28 cellular contexts compared by ENCODE assay signal in genomic region chr2:8399731-8400130, GRCh38.
"Had no signal": no experiment of that assay in that cellular context is flagged by ENCODE, and none has a peak within 500 bp of the region (broad histone marks: within the 10 kb centered on the region; RNA-seq: fewer than 3 reads in every experiment).

No MANE protein-coding gene starts in this region.

- DNase-seq: activated effector memory CD4-positive, alpha-beta T cell treated with anti-CD3 and anti-CD28 coated beads, Interleukin-2, amount 50 U/mL, for 16 hours; activated effector memory CD4-positive, alpha-beta T cell treated with Interleukin-2 at 50 U/mL for 16 hours; activated gamma-delta T cell; activated gamma-delta T cell treated with Interleukin-2 at 50 U/mL for 16 hours; activated naive CD4-positive, alpha-beta T cell; activated naive CD4-positive, alpha-beta T cell treated with anti-CD3 and anti-CD28 coated beads for 36 hours; activated naive CD4-positive, alpha-beta T cell treated with anti-CD3 and anti-CD28 coated beads, Interleukin-2, amount 10 ng/mL, durations not matched to agents 7 days and 5 days; activated naive CD4-positive, alpha-beta T cell treated with anti-CD3 and anti-CD28 coated beads, Interleukin-2, amount 50 U/mL, for 16 hours; activated naive CD4-positive, alpha-beta T cell treated with Interleukin-2 at 50 U/mL for 16 hours; activated naive CD8-positive, alpha-beta T cell treated with anti-CD3 and anti-CD28 coated beads for 36 hours; activated naive CD8-positive, alpha-beta T cell treated with anti-CD3 and anti-CD28 coated beads, Interleukin-2, amount 10 ng/mL, durations not matched to agents 7 days and 5 days; activated naive CD8-positive, alpha-beta T cell treated with anti-CD3 and anti-CD28 coated beads, Interleukin-2, amount 50 U/mL, for 24 hours; activated T-cell treated with anti-CD3 and anti-CD28 coated beads, Interleukin-2, amount 50 U/mL, for 24 hours; activated T-cell treated with anti-CD3 and anti-CD28 coated beads, Interleukin-2, amount 50 U/mL, for 4 hours; activated T-cell treated with anti-CD3 and anti-CD28 coated beads, Interleukin-2, amount 50 U/mL, for 48 hours; activated T-cell treated with anti-CD3 and anti-CD28 coated beads, Interleukin-2, amount 50 U/mL, for 72 hours; adrenal gland; amniotic stem cell; amygdala; anterior cingulate cortex; aorta; body of pancreas; brain microvascular endothelial cell; caudate nucleus; central memory CD4-positive, alpha-beta T cell; cerebellar nuclear complex had no signal

- ATAC-seq: activated naive CD4-positive, alpha-beta T cell treated with anti-CD3 and anti-CD28 coated beads, Interleukin-2, amount 50 U/mL, for 72 hours; activated naive CD8-positive, alpha-beta T cell treated with anti-CD3 and anti-CD28 coated beads, Interleukin-2, amount 50 U/mL, for 24 hours; activated T-cell treated with anti-CD3 and anti-CD28 coated beads, Interleukin-2, amount 50 U/mL, for 4 hours; activated T-cell treated with anti-CD3 and anti-CD28 coated beads, Interleukin-2, amount 50 U/mL, for 72 hours; activated T-helper 17 cell treated with anti-CD3 and anti-CD28 coated beads, Interleukin-2, amount 50 U/mL, for 72 hours; body of pancreas had no signal
